10 cellular contexts compared by ENCODE assay signal in the genomic region with DNA sequence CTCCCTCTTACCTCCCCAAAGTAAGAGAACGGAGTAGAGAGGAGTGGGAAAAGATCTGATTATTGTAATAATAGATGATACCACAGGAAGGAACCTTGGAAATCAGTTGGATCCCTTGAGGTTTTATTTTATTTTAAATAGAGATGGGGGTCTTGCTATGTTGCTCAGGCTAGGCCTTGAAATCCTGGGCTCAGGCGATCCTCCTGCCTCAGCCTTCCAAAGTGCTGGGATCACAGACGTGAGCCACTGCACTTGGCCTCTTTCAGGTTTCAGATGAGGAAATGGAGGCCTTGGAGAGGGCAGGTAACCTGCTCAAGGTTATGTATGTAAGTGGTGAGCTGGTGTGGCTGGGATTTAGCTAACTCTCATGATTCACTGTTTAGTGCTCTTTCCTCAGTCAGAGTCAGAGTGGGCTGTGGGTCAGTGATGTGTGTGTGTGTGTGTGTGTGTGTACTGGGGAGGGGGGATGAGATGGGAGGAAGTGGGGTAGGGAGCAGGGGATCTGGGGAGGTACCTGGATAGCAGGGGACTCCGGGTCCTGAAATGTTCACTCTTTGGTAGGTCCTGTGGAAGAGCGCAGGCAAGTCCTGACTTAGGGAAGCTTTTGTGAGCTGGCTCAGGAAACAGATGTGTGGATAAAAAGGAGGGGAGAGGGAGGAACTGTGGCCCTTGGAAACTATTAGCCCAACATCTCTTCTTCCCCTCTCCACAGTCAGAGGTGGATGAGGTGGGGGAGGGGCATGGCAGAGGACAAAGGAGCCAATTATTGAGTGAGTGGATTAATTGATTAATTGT. TPM values are rescaled to one million over a fixed set of nuclear protein-coding genes. Genes with fewer than 3 reads are reported as not detected.
A peak's percentile ranks its signal among the peaks of the same experiment; 100 is the strongest.
DNase-seq lines count a peak whose midpoint lies in the region; ATAC-seq, FAIRE-seq and TF ChIP-seq lines count a peak whose summit lies in the region.
"Had no signal": no experiment of that assay in that cellular context is flagged by ENCODE, and none has a peak within 500 bp of the region (broad histone marks: within the 10 kb centered on the region; RNA-seq: fewer than 3 reads in every experiment).

No MANE protein-coding gene starts in this region.

- peaks cover 11% of the 10 kb centered on the region for H3K4me1 ChIP-seq in KMS-11 (ENCODE audit: low read depth, poor library complexity, severe bottlenecking)
- peaks cover 7% of the 10 kb centered on the region for H3K4me1 ChIP-seq in neuron (ENCODE audit: insufficient read depth, low read length)
- H3K4me1 ChIP-seq in tibial nerve, result peaks cover 0 to 19% (median 6%) of the 10 kb centered on the region in 4 donors

- WGBS in tibial nerve, 2 donors, result 68 to 73% methylated on average over 5 of the region's 5 CpGs

- peaks cover 31% of the 10 kb centered on the region for H3K27me3 Mint-ChIP-seq in activated T-helper 2 cell treated with anti-CD3 and anti-CD28 coated beads, Interferon-gamma antibody, Interleukin-2, Interleukin-4, amounts not matched to agents 10 μg/mL and 5 μg/mL and 100 μg/mL, durations not matched to agents 14 hours and 24 hours and 36 hours (ENCODE audit: low read depth)

- peak; percentile 40 for FAIRE-seq in GM12891 (lab: Jason Lieb, UNC)
- FAIRE-seq: RCC 7860 had no signal

- H3K36me3 ChIP-seq in KMS-11 (ENCODE audit: insufficient read depth) (no peaks in the 10 kb centered on the region), neuron (ENCODE audit: insufficient read depth, low read length) (no peaks in the 10 kb centered on the region), tibial nerve (no peaks in the 10 kb centered on the region)
- H3K36me3 ChIP-seq: prostate gland had no signal

- H3K4me3 Mint-ChIP-seq in activated T-helper 2 cell treated with anti-CD3 and anti-CD28 coated beads, Interferon-gamma antibody, Interleukin-2, Interleukin-4, amounts not matched to agents 10 μg/mL and 5 μg/mL and 100 μg/mL, durations not matched to agents 14 hours and 24 hours and 36 hours (ENCODE audit: low read depth), result no peak overlapping the region

- H3K79me2 ChIP-seq in KMS-11 (ENCODE audit: insufficient read depth, low read depth), result no peaks in the 10 kb centered on the region

- H3K27me3 ChIP-seq in KMS-11 (ENCODE audit: insufficient read depth, low read depth) (peaks cover 75% of the 10 kb centered on the region), dorsolateral prefrontal cortex (peaks cover 0 to 38% (median 10%) of the 10 kb centered on the region in 45 donors), neuron (ENCODE audit: insufficient read depth, low read length) (peaks cover 68% of the 10 kb centered on the region), tibial nerve (peaks cover 0 to 87% of the 10 kb centered on the region in 2 donors)

- no peak for DNase-seq in GM12891 (ENCODE audit: insufficient read length, low spot score)
- no peak for DNase-seq in dorsolateral prefrontal cortex
- no peak for DNase-seq in activated T-helper 2 cell treated with anti-CD3 and anti-CD28 coated beads, Interferon-gamma antibody, Interleukin-2, Interleukin-4, amounts not matched to agents 10 μg/mL and 5 μg/mL and 100 μg/mL, durations not matched to agents 14 hours and 24 hours and 36 hours (ENCODE audit: low spot score)
- DNase-seq in tibial nerve (ENCODE audit: low spot score in 2 of 2), result no peak
- DNase-seq in GM19238 (ENCODE audit: insufficient read length, low spot score), result no peak

- H3K9me3 ChIP-seq in neuron (ENCODE audit: low read length) (peaks cover 5% of the 10 kb centered on the region), tibial nerve (no peaks in the 10 kb centered on the region)
- H3K9me3 ChIP-seq: prostate gland had no signal

- TF ChIP-seq CTCF in KMS-11 (conservative IDR thresholded peaks at IDR 0.05; ENCODE audit: low read depth, low read length), result no peak
- no peak for TF ChIP-seq CTCF in dorsolateral prefrontal cortex (IDR thresholded peaks at IDR 0.05 in 54 of 56, conservative IDR thresholded peaks at IDR 0.05 in 2 of 56; ENCODE audit: low read depth in 1 of 56, partially characterized antibody in 56 of 56)
- TF ChIP-seq CTCF in tibial nerve (IDR thresholded peaks at IDR 0.05), result no peak

- intact Hi-C loops in dorsolateral prefrontal cortex (cut with DNase I), result loop anchor here (10.0 kb wide), 1 partner anchor 438 kb away; no protein-coding TSS in a partner anchor
- intact Hi-C loops in activated T-helper 2 cell treated with anti-CD3 and anti-CD28 coated beads, Interferon-gamma antibody, Interleukin-2, Interleukin-4, amounts not matched to agents 10 μg/mL and 5 μg/mL and 100 μg/mL, durations not matched to agents 14 hours and 24 hours and 36 hours (cut with micrococcal nuclease), result loop anchor here (1.0 kb wide), 1 partner anchor 29 kb away; a partner anchor contains a TSS

- no peak overlapping the region; the same call in 1 of the 2 replicates for H3K9ac ChIP-seq in KMS-11

- no peak overlapping the region for H3K4me3 ChIP-seq in KMS-11 (IDR thresholded peaks at IDR 0.05; ENCODE audit: insufficient read depth, low read depth, low read length)
- peak overlapping the region in 35 of 59 donors; percentile 0 to 51 (median 30) for H3K4me3 ChIP-seq in dorsolateral prefrontal cortex
- peak overlapping the region; percentile 18 for H3K4me3 ChIP-seq in neuron (ENCODE audit: low read length)
- no peak overlapping the region for H3K4me3 ChIP-seq in tibial nerve
- H3K4me3 ChIP-seq: prostate gland had no signal

- TF ChIP-seq EP300 in tibial nerve (IDR thresholded peaks at IDR 0.05), result no peak

- no peaks in the 10 kb centered on the region for H3K36me3 Mint-ChIP-seq in activated T-helper 2 cell treated with anti-CD3 and anti-CD28 coated beads, Interferon-gamma antibody, Interleukin-2, Interleukin-4, amounts not matched to agents 10 μg/mL and 5 μg/mL and 100 μg/mL, durations not matched to agents 14 hours and 24 hours and 36 hours (ENCODE audit: low read depth)

- H2AFZ ChIP-seq in KMS-11 (ENCODE audit: low read depth) (peak overlapping the region; percentile 84), neuron (ENCODE audit: low read depth, low read length) (no peak overlapping the region)

- no peak for ATAC-seq in GM21515 (IDR thresholded peaks at IDR 0.05; ENCODE audit: unreplicated experiment)

- H3K9me3 Mint-ChIP-seq in activated T-helper 2 cell treated with anti-CD3 and anti-CD28 coated beads, Interferon-gamma antibody, Interleukin-2, Interleukin-4, amounts not matched to agents 10 μg/mL and 5 μg/mL and 100 μg/mL, durations not matched to agents 14 hours and 24 hours and 36 hours, result no peaks in the 10 kb centered on the region

- H3K4me2 ChIP-seq in KMS-11, result peak overlapping the region; percentile 46

- no peaks in the 10 kb centered on the region for H4K20me1 ChIP-seq in KMS-11 (ENCODE audit: insufficient read depth)

- no peak overlapping the region for H3K27ac Mint-ChIP-seq in activated T-helper 2 cell treated with anti-CD3 and anti-CD28 coated beads, Interferon-gamma antibody, Interleukin-2, Interleukin-4, amounts not matched to agents 10 μg/mL and 5 μg/mL and 100 μg/mL, durations not matched to agents 14 hours and 24 hours and 36 hours

- H3K4me1 Mint-ChIP-seq in activated T-helper 2 cell treated with anti-CD3 and anti-CD28 coated beads, Interferon-gamma antibody, Interleukin-2, Interleukin-4, amounts not matched to agents 10 μg/mL and 5 μg/mL and 100 μg/mL, durations not matched to agents 14 hours and 24 hours and 36 hours (ENCODE audit: low read depth), result peaks cover 20% of the 10 kb centered on the region

- H3K27ac ChIP-seq in KMS-11 (no peak overlapping the region), dorsolateral prefrontal cortex (no peak overlapping the region), tibial nerve (no peak overlapping the region)
- H3K27ac ChIP-seq: prostate gland had no signal

- TF ChIP-seq POLR2A in GM12891 (IDR thresholded peaks at IDR 0.05; ENCODE audit: low read depth, low read length) (no peak), tibial nerve (IDR thresholded peaks at IDR 0.05) (no peak)

TF ChIP-seq in GM12891, 5 proteins besides CTCF, POLR2A, EP300 and RAD21:
- no peak for TF ChIP-seq TAF1 (IDR thresholded peaks at IDR 0.05; ENCODE audit: low read depth, low read length)
- no peak for TF ChIP-seq POLR2AphosphoS5 (IDR thresholded peaks at IDR 0.05; ENCODE audit: low read depth, low read length)
- no peak for TF ChIP-seq PAX5 (IDR thresholded peaks at IDR 0.05; ENCODE audit: insufficient read depth, low read length, severe bottlenecking)
- TF ChIP-seq SPI1 (IDR thresholded peaks at IDR 0.05; ENCODE audit: low read depth, low read length), result no peak
- no peak for TF ChIP-seq POU2F2 (IDR thresholded peaks at IDR 0.05; ENCODE audit: low read depth, low read length)

RNA-seq across cellular contexts. Expression of a gene that starts 4.7 kb away (rescaled TPM):
- polyA plus RNA-seq in GM12891 (2012; ENCODE audit: low read depth, missing spikeins), result not detected
- total RNA-seq in dorsolateral prefrontal cortex (1 to 10 TPM in 52 of 120 experiments, under 1 TPM in 9, not detected in 59; 0.86 to 3.7 (median 1.4) TPM), tibial nerve (not detected)
- total RNA-seq in activated T-helper 2 cell treated with anti-CD3 and anti-CD28 coated beads, Interferon-gamma antibody, Interleukin-2, Interleukin-4, amounts not matched to agents 10 μg/mL and 5 μg/mL and 100 μg/mL, durations not matched to agents 14 hours and 24 hours and 36 hours, result not detected in 2 replicates
- total RNA-seq: prostate gland had no signal

RNA-seq across cellular contexts. Expression of a gene that starts 29.2 kb away (rescaled TPM):
- polyA plus RNA-seq in GM12891 (2012; ENCODE audit: low read depth, missing spikeins), result 28.4 TPM
- total RNA-seq in dorsolateral prefrontal cortex (100 to 1,000 TPM; 146 to 279 (median 206) TPM), tibial nerve (100 to 1,000 TPM; 226 to 383 (median 285) TPM)
- total RNA-seq in activated T-helper 2 cell treated with anti-CD3 and anti-CD28 coated beads, Interferon-gamma antibody, Interleukin-2, Interleukin-4, amounts not matched to agents 10 μg/mL and 5 μg/mL and 100 μg/mL, durations not matched to agents 14 hours and 24 hours and 36 hours, result 19.8 and 22.4 TPM in 2 replicates

Comparison
In these comparisons a context has a peak if more than half of its experiments do, and no peak if none do; other contexts are left out.
1. H3K4me3 ChIP-seq: peak in dorsolateral prefrontal cortex (35 of 59) and neuron (single experiment); none in KMS-11 (single experiment) and tibial nerve (0 of 4).